13 cellular contexts compared by ENCODE assay signal in the genomic region with DNA sequence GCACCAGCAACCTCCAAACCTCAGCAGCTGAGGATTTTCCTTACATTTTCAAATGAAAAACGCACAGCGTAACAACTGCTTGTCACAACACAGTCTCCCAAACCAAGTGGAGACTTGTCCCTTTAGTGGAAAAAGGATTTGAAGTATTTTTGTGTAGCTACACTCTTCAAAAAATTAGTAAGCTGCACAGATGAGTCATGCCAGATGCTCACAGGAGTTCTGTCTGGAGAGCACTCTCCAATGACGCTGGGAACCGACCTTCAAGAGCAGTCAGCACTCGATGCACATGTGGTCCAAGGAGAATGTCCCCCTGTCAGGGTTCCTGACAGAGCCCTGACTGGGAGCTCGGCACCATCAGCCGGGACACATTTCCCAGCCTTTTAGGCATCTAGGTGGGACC. TPM values are rescaled to one million over a fixed set of nuclear protein-coding genes. Genes with fewer than 3 reads are reported as not detected.
DNase-seq lines count a peak whose midpoint lies in the region; ATAC-seq, FAIRE-seq and TF ChIP-seq lines count a peak whose summit lies in the region.
"Had no signal": no experiment of that assay in that cellular context is flagged by ENCODE, and none has a peak within 500 bp of the region (broad histone marks: within the 10 kb centered on the region; RNA-seq: fewer than 3 reads in every experiment).

No MANE protein-coding gene starts in this region.

- peaks cover 5% of the 10 kb centered on the region for H3K36me3 ChIP-seq in bronchial epithelial cell (ENCODE audit: control insufficient read depth, insufficient read depth, low read length)
- peaks cover 4 to 5% of the 10 kb centered on the region in 2 experiments for H3K36me3 ChIP-seq in keratinocyte (ENCODE audit: control insufficient read depth in 2 of 2, extremely low read depth in 1 of 2, insufficient read depth in 2 of 2, low read length in 2 of 2)

- H3K4me3 Mint-ChIP-seq in activated naive CD8-positive, alpha-beta T cell treated with anti-CD3 and anti-CD28 coated beads, Interleukin-2, amount 50 U/mL, for 24 hours: no peak overlapping the region
- H3K4me3 Mint-ChIP-seq: CD8-positive, alpha-beta T cell had no signal

- peaks cover 5% of the 10 kb centered on the region for H4K20me1 ChIP-seq in keratinocyte (ENCODE audit: control insufficient read depth, extremely low read depth, insufficient read depth, low read length)

- H3K27ac ChIP-seq in keratinocyte (ENCODE audit: control insufficient read depth, insufficient read depth, low read length): peak overlapping the region; percentile 13

- H3K27me3 ChIP-seq in bronchial epithelial cell (ENCODE audit: control insufficient read depth, insufficient read depth, low read length) (no peaks in the 10 kb centered on the region), keratinocyte (ENCODE audit: control insufficient read depth, extremely low read depth, insufficient read depth, low read length) (no peaks in the 10 kb centered on the region)

- H3K4me1 Mint-ChIP-seq in activated naive CD8-positive, alpha-beta T cell treated with anti-CD3 and anti-CD28 coated beads, Interleukin-2, amount 50 U/mL, for 24 hours: peaks cover 21% of the 10 kb centered on the region

- dilution Hi-C loops in keratinocyte (cut with MboI; ENCODE audit: extremely low pct_ligation_motif_present, low sequenced_read_pairs): no loop called here

- H3K4me2 ChIP-seq in keratinocyte (ENCODE audit: control insufficient read depth, extremely low read depth, insufficient read depth, low read depth, low read length): peak overlapping the region; percentile 59

- DNase-seq in AG08396 (ENCODE audit: low spot score) (peak; percentile 77), HT1080 (ENCODE audit: low read depth) (peak; percentile 61), bronchial epithelial cell (ENCODE audit: low read depth) (peak; percentile 84), keratinocyte (ENCODE audit: low read depth, low spot score) (peak; percentile 19), NCI-H187 (lab: John Stamatoyannopoulos, UW) (no peak)
- no peak for DNase-seq in stimulated activated CD4-positive, alpha-beta T cell treated with anti-CD3 and anti-CD28 coated beads, Interleukin-4, amount 100 ng/mL, for 1 hour
- no peak for DNase-seq in activated naive CD8-positive, alpha-beta T cell treated with anti-CD3 and anti-CD28 coated beads, Interleukin-2, amount 50 U/mL, for 24 hours
- DNase-seq: activated T-cell treated with anti-CD3 and anti-CD28 coated beads for 4 hours; CD8-positive, alpha-beta T cell; NCI-H1417 treated with DMSO at 0.1 percent for 48 hours had no signal

- peaks cover 28% of the 10 kb centered on the region for H3K4me1 ChIP-seq in keratinocyte (ENCODE audit: control insufficient read depth, extremely low read depth, insufficient read depth, low read length)

- H3K9me1 ChIP-seq in keratinocyte (ENCODE audit: control insufficient read depth, extremely low read depth, insufficient read depth, low read length): peaks cover 6% of the 10 kb centered on the region

- TF ChIP-seq CTCF in bronchial epithelial cell (IDR thresholded peaks at IDR 0.05; ENCODE audit: insufficient read depth, low read length, severe bottlenecking): no peak
- no peak for TF ChIP-seq CTCF in keratinocyte (optimal IDR thresholded peaks at IDR 0.05 in 1 of 3, IDR thresholded peaks at IDR 0.05 in 1 of 3, conservative IDR thresholded peaks at IDR 0.05 in 1 of 3; ENCODE audit: extremely low read depth in 1 of 3, insufficient read depth in 2 of 3, low read length in 3 of 3)

- peaks cover 14% of the 10 kb centered on the region for H3K79me2 ChIP-seq in keratinocyte (ENCODE audit: control insufficient read depth, insufficient read depth, low read length)

- H3K9ac ChIP-seq in keratinocyte (ENCODE audit: control insufficient read depth, extremely low read depth, insufficient read depth, low read length): peak overlapping the region; percentile 19

- no peak for FAIRE-seq in bronchial epithelial cell (lab: Jason Lieb, UNC)
- FAIRE-seq in keratinocyte (lab: Jason Lieb, UNC): peak; percentile 93
- FAIRE-seq: TTC549 had no signal

- H3K27ac Mint-ChIP-seq in activated naive CD8-positive, alpha-beta T cell treated with anti-CD3 and anti-CD28 coated beads, Interleukin-2, amount 50 U/mL, for 24 hours: no peak overlapping the region
- H3K27ac Mint-ChIP-seq: CD8-positive, alpha-beta T cell had no signal

- no peaks in the 10 kb centered on the region for H3K9me3 ChIP-seq in keratinocyte (ENCODE audit: control insufficient read depth, low read depth, low read length)

- H3K4me3 ChIP-seq in bronchial epithelial cell (ENCODE audit: low read depth, low read length) (no peak overlapping the region), keratinocyte (ENCODE audit: control insufficient read depth in 2 of 3, extremely low read depth in 1 of 3, insufficient read depth in 2 of 3, low read depth in 1 of 3, low read length in 3 of 3) (peak overlapping the region in 1 of 3 experiments; percentile 18)
- H3K4me3 ChIP-seq: skin epidermis had no signal

- H3K9me3 Mint-ChIP-seq in activated naive CD8-positive, alpha-beta T cell treated with anti-CD3 and anti-CD28 coated beads, Interleukin-2, amount 50 U/mL, for 24 hours: no peaks in the 10 kb centered on the region
- H3K9me3 Mint-ChIP-seq: CD8-positive, alpha-beta T cell had no signal

- no peak for ATAC-seq in activated CD4-positive, CD25-positive, alpha-beta regulatory T cell treated with anti-CD3 and anti-CD28 coated beads, Interleukin-2, amount 50 U/mL, for 24 hours
- no peak for ATAC-seq in activated naive CD8-positive, alpha-beta T cell treated with anti-CD3 and anti-CD28 coated beads, Interleukin-2, amount 50 U/mL, for 24 hours
- ATAC-seq: CD8-positive, alpha-beta T cell had no signal

- peaks cover 4% of the 10 kb centered on the region for H3K36me3 Mint-ChIP-seq in activated naive CD8-positive, alpha-beta T cell treated with anti-CD3 and anti-CD28 coated beads, Interleukin-2, amount 50 U/mL, for 24 hours (ENCODE audit: low read depth)

- no peaks in the 10 kb centered on the region for H3K27me3 Mint-ChIP-seq in activated naive CD8-positive, alpha-beta T cell treated with anti-CD3 and anti-CD28 coated beads, Interleukin-2, amount 50 U/mL, for 24 hours

- no peak overlapping the region for H2AFZ ChIP-seq in keratinocyte (ENCODE audit: control insufficient read depth, low read length)

RNA-seq across cellular contexts. Expression of gene MAP1LC3B, which starts 39.8 kb away (rescaled TPM):
- total RNA-seq in HT1080 (2014; rRNA removed; shearing (Covaris generic)): 11.5 and 50.6 TPM in 2 replicates
- 69.8 and 74.2 TPM in 2 replicates for polyA plus RNA-seq in HT1080 (2015; cell fraction: cytosol; rRNA removed)
- polyA plus RNA-seq in HT1080 (2015; cell fraction: nucleus; rRNA removed): 32.3 and 39.8 TPM in 2 replicates
- 75.8 and 166 TPM in 2 replicates for total RNA-seq in bronchial epithelial cell
- polyA plus RNA-seq in keratinocyte: 43.6 to 50.3 TPM (median 46.3 TPM) in 3 replicates
- 218 TPM for polyA plus RNA-seq in keratinocyte (2011; ENCODE audit: low read depth)
- 61.5 and 109 TPM in 2 replicates for polyA plus RNA-seq in keratinocyte (2011; cell fraction: cytosol; rRNA removed)
- 39.9 and 43.2 TPM in 2 replicates for polyA plus RNA-seq in keratinocyte (2011; cell fraction: nucleus; rRNA removed)
- 71.2 and 175 TPM in 2 replicates for polyA plus RNA-seq in keratinocyte (2012; ENCODE audit: low replicate concordance)
- polyA minus RNA-seq in keratinocyte: 15.2 to 23.2 TPM (median 20.6 TPM) in 3 replicates
- polyA minus RNA-seq in keratinocyte (2011; cell fraction: cytosol; rRNA and poly(A)+ RNA removed): 37.2 TPM
- 12.5 and 26.0 TPM in 2 replicates for polyA minus RNA-seq in keratinocyte (2011; cell fraction: nucleus; rRNA and poly(A)+ RNA removed)

RNA-seq across cellular contexts. Expression of gene FBXO31, which starts 48.4 kb away (rescaled TPM):
- 16.7 and 18.3 TPM in 2 replicates for total RNA-seq in HT1080 (2014; rRNA removed; shearing (Covaris generic))
- polyA plus RNA-seq in HT1080 (2015; cell fraction: cytosol; rRNA removed): 10.4 and 10.8 TPM in 2 replicates
- polyA plus RNA-seq in HT1080 (2015; cell fraction: nucleus; rRNA removed): 21.8 and 24.8 TPM in 2 replicates
- total RNA-seq in bronchial epithelial cell: 22.9 and 24.7 TPM in 2 replicates
- 12.9 to 22.3 TPM (median 17.0 TPM) in 3 replicates for polyA plus RNA-seq in keratinocyte
- polyA plus RNA-seq in keratinocyte (2011; ENCODE audit: low read depth): 20.8 TPM
- 8.0 and 13.7 TPM in 2 replicates for polyA plus RNA-seq in keratinocyte (2011; cell fraction: cytosol; rRNA removed)
- polyA plus RNA-seq in keratinocyte (2011; cell fraction: nucleus; rRNA removed): 35.0 and 40.8 TPM in 2 replicates
- 14.9 and 18.8 TPM in 2 replicates for polyA plus RNA-seq in keratinocyte (2012; ENCODE audit: low replicate concordance)
- 27.3 to 33.0 TPM (median 30.5 TPM) in 3 replicates for polyA minus RNA-seq in keratinocyte
- 20.0 TPM for polyA minus RNA-seq in keratinocyte (2011; cell fraction: cytosol; rRNA and poly(A)+ RNA removed)
- polyA minus RNA-seq in keratinocyte (2011; cell fraction: nucleus; rRNA and poly(A)+ RNA removed): 25.2 and 38.7 TPM in 2 replicates

Comparison
In these comparisons a context has a peak if more than half of its experiments do, and no peak if none do; other contexts are left out.
1. DNase-seq: peak in AG08396 (single experiment), HT1080 (single experiment), bronchial epithelial cell (single experiment) and keratinocyte (single experiment); none in NCI-H187 (0 of 2), stimulated activated CD4-positive, alpha-beta T cell treated with anti-CD3 and anti-CD28 coated beads, Interleukin-4, amount 100 ng/mL, for 1 hour (single experiment) and activated naive CD8-positive, alpha-beta T cell treated with anti-CD3 and anti-CD28 coated beads, Interleukin-2, amount 50 U/mL, for 24 hours (single experiment).